Comparison of ENCODE assay signal across 7 cellular contexts in genomic region chr2:119679846-119680245, GRCh38. TPM values are rescaled to one million over a fixed set of nuclear protein-coding genes. Genes with fewer than 3 reads are reported as not detected.
A peak's percentile ranks its signal among the peaks of the same experiment; 100 is the strongest.
DNase-seq lines count a peak whose midpoint lies in the region; ATAC-seq and TF ChIP-seq lines count a peak whose summit lies in the region.

No MANE protein-coding gene starts in this region.

- H3K36me3 Mint-ChIP-seq in activated CD4-positive, alpha-beta memory T cell treated with anti-CD3 and anti-CD28 coated beads for 36 hours: peaks cover 4% of the 10 kb centered on the region
- peaks cover 14% of the 10 kb centered on the region for H3K36me3 Mint-ChIP-seq in stimulated activated effector memory CD8-positive, alpha-beta T cell treated with anti-CD3 and anti-CD28 coated beads, Interleukin-12 subunit alpha, Interleukin-12 subunit beta, amount 100 ng/mL, for 72 hours

- no peak for ATAC-seq in stimulated activated effector memory CD8-positive, alpha-beta T cell treated with anti-CD3 and anti-CD28 coated beads, Interleukin-12 subunit alpha, Interleukin-12 subunit beta, amount 100 ng/mL, for 72 hours
- no peak for ATAC-seq in HG03175 (IDR thresholded peaks at IDR 0.05; ENCODE audit: unreplicated experiment)

- H3K9me3 ChIP-seq in iPS-15b (ENCODE audit: control insufficient read depth, insufficient read depth, low read length): no peaks in the 10 kb centered on the region

- peaks cover 12% of the 10 kb centered on the region for H3K36me3 ChIP-seq in iPS-15b (ENCODE audit: control insufficient read depth, insufficient read depth, low read length)

- POLR2A ChIA-PET in activated CD4-positive, alpha-beta memory T cell treated with anti-CD3 and anti-CD28 coated beads for 36 hours (lab: Charles Lee): no interaction called here

- H3K4me1 ChIP-seq in iPS-15b (ENCODE audit: control insufficient read depth, insufficient read depth, low read length): peaks cover 2% of the 10 kb centered on the region

- no peak overlapping the region for H3K9ac ChIP-seq in iPS-15b (ENCODE audit: low read depth, low read length)

- H3K4me3 ChIP-seq in HL-60 (replicated peaks; ENCODE audit: insufficient read depth, low read length) (peak overlapping the region; percentile 98), iPS-15b (ENCODE audit: low read depth, low read length) (peak overlapping the region; percentile 89)

- H3K27ac Mint-ChIP-seq in activated CD4-positive, alpha-beta memory T cell treated with anti-CD3 and anti-CD28 coated beads for 36 hours: peak overlapping the region; percentile 77
- peak overlapping the region; percentile 88 for H3K27ac Mint-ChIP-seq in stimulated activated effector memory CD8-positive, alpha-beta T cell treated with anti-CD3 and anti-CD28 coated beads, Interleukin-12 subunit alpha, Interleukin-12 subunit beta, amount 100 ng/mL, for 72 hours

- H3K27me3 Mint-ChIP-seq in activated CD4-positive, alpha-beta memory T cell treated with anti-CD3 and anti-CD28 coated beads for 36 hours: no peaks in the 10 kb centered on the region

- H3K27me3 ChIP-seq in HL-60 (ENCODE audit: insufficient read depth, poor library complexity, severe bottlenecking): no peaks in the 10 kb centered on the region
- H3K27me3 ChIP-seq in iPS-15b (ENCODE audit: control insufficient read depth, insufficient read depth, low read length): no peaks in the 10 kb centered on the region

- DNase-seq in HL-60 (ENCODE audit: low read depth in 1 of 2, low spot score in 1 of 2): no peak
- DNase-seq in activated CD4-positive, alpha-beta memory T cell treated with anti-CD3 and anti-CD28 coated beads for 36 hours: no peak
- DNase-seq in stimulated activated effector memory CD8-positive, alpha-beta T cell treated with anti-CD3 and anti-CD28 coated beads, Interleukin-12 subunit alpha, Interleukin-12 subunit beta, amount 100 ng/mL, for 72 hours (ENCODE audit: low spot score in 2 of 2): no peak
- no peak for DNase-seq in NK-92 treated with Interleukin-12 subunit alpha and Interleukin-12 subunit beta, amount 100 ng/mL, for 24 hours (lab: John Stamatoyannopoulos, UW)
- DNase-seq in activated CD8-positive, alpha-beta memory T cell treated with anti-CD3 and anti-CD28 coated beads for 24 hours: no peak

- peaks cover 35% of the 10 kb centered on the region for H3K4me1 Mint-ChIP-seq in activated CD4-positive, alpha-beta memory T cell treated with anti-CD3 and anti-CD28 coated beads for 36 hours (ENCODE audit: low read depth)
- peaks cover 41% of the 10 kb centered on the region for H3K4me1 Mint-ChIP-seq in stimulated activated effector memory CD8-positive, alpha-beta T cell treated with anti-CD3 and anti-CD28 coated beads, Interleukin-12 subunit alpha, Interleukin-12 subunit beta, amount 100 ng/mL, for 72 hours

- intact Hi-C loops in activated CD4-positive, alpha-beta memory T cell treated with anti-CD3 and anti-CD28 coated beads for 36 hours (cut with micrococcal nuclease): loop anchor here (1.0 kb wide), 3 partner anchors 79 to 497 kb away; partner anchors contain the start of genes EPB41L5 and PTPN4

- H3K4me3 Mint-ChIP-seq in activated CD4-positive, alpha-beta memory T cell treated with anti-CD3 and anti-CD28 coated beads for 36 hours: peak overlapping the region; percentile 86
- H3K4me3 Mint-ChIP-seq in stimulated activated effector memory CD8-positive, alpha-beta T cell treated with anti-CD3 and anti-CD28 coated beads, Interleukin-12 subunit alpha, Interleukin-12 subunit beta, amount 100 ng/mL, for 72 hours: peak overlapping the region; percentile 85

- TF ChIP-seq CTCF in HL-60 (IDR thresholded peaks at IDR 0.05; ENCODE audit: insufficient read depth, low read length): no peak

- H3K9me3 Mint-ChIP-seq in activated CD4-positive, alpha-beta memory T cell treated with anti-CD3 and anti-CD28 coated beads for 36 hours: no peaks in the 10 kb centered on the region
- H3K9me3 Mint-ChIP-seq in stimulated activated effector memory CD8-positive, alpha-beta T cell treated with anti-CD3 and anti-CD28 coated beads, Interleukin-12 subunit alpha, Interleukin-12 subunit beta, amount 100 ng/mL, for 72 hours: no peaks in the 10 kb centered on the region

- CTCF ChIA-PET in activated CD4-positive, alpha-beta memory T cell treated with anti-CD3 and anti-CD28 coated beads for 36 hours (lab: Charles Lee): interaction anchor here (1.0 kb wide), 1 partner anchor 23 kb away, joined by 3 read pairs; no protein-coding TSS in a partner anchor

- H3K27ac ChIP-seq in HL-60 (replicated peaks): no peak overlapping the region; the same call in 1 of the 2 replicates

RNA-seq across cellular contexts. Expression of gene TMEM177, which starts 0.8 kb away (rescaled TPM):
- total RNA-seq in activated CD4-positive, alpha-beta memory T cell treated with anti-CD3 and anti-CD28 coated beads for 36 hours: 10 to 100 TPM; 13.5 to 14.9 TPM
